ENCODE assay signal across 1 cellular context in genomic region chr3:81380234-81380633, GRCh38.
TF ChIP-seq lines count a peak whose summit lies in the region.

No MANE protein-coding gene starts in this region.

TF ChIP-seq in H1, 55 proteins besides CTCF, POLR2A, EP300 and RAD21:
- TF ChIP-seq NANOG (IDR thresholded peaks at IDR 0.05; ENCODE audit: insufficient read depth, low read depth, low read length, poor library complexity, severe bottlenecking) (no peak), USF2 (IDR thresholded peaks at IDR 0.05; ENCODE audit: low read length) (no peak), RXRA (IDR thresholded peaks at IDR 0.05; ENCODE audit: insufficient read depth, low read depth, low read length) (no peak), JUN (IDR thresholded peaks at IDR 0.05; ENCODE audit: low read depth, low read length) (no peak), CHD2 (IDR thresholded peaks at IDR 0.05; ENCODE audit: low read length) (no peak), SIN3A (conservative IDR thresholded peaks at IDR 0.05 in 1 of 2, IDR thresholded peaks at IDR 0.05 in 1 of 2; ENCODE audit: low read depth in 1 of 2, low read length in 2 of 2) (no peak), SUZ12 (IDR thresholded peaks at IDR 0.05; ENCODE audit: low read length) (no peak), TCF12 (IDR thresholded peaks at IDR 0.05; ENCODE audit: low read depth, low read length) (no peak), E2F6 (IDR thresholded peaks at IDR 0.05) (no peak), HDAC6 (IDR thresholded peaks at IDR 0.05; ENCODE audit: low read depth, low read length) (no peak), SAP30 (IDR thresholded peaks at IDR 0.05; ENCODE audit: insufficient read depth, insufficient replicate concordance, low read length) (no peak), SP2 (IDR thresholded peaks at IDR 0.05; ENCODE audit: low read length) (no peak), TBP (IDR thresholded peaks at IDR 0.05; ENCODE audit: low read depth, low read length) (no peak), JUND (IDR thresholded peaks at IDR 0.05; ENCODE audit: low read length) (no peak)
- TF ChIP-seq, protein P1, sequence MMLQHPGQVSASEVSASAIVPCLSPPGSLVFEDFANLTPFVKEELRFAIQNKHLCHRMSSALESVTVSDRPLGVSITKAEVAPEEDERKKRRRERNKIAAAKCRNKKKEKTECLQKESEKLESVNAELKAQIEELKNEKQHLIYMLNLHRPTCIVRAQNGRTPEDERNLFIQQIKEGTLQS (IDR thresholded peaks at IDR 0.05; ENCODE audit: insufficient read depth, low read depth, low read length), result no peak
